19 cellular contexts compared by ENCODE assay signal in genomic region chr10:98351831-98352402, GRCh38.
DNase-seq lines count a peak whose midpoint lies in the region; FAIRE-seq and TF ChIP-seq lines count a peak whose summit lies in the region.
"Had no signal": no experiment of that assay in that cellular context is flagged by ENCODE, and none has a peak within 500 bp of the region (broad histone marks: within the 10 kb centered on the region; RNA-seq: fewer than 3 reads in every experiment).

No MANE protein-coding gene starts in this region.

- no peak for FAIRE-seq in frontal cortex (lab: Jason Lieb, UNC)
- FAIRE-seq: H1, K562 had no signal

- peak; percentile 32 to 58 for DNase-seq in cardiac muscle cell (ENCODE audit: low read depth in 1 of 2, low spot score in 1 of 2)
- no peak for DNase-seq in left ventricle myocardium inferior
- DNase-seq in fibroblast of villous mesenchyme (ENCODE audit: low read depth) = peak; percentile 56
- no peak for DNase-seq in osteoblast (ENCODE audit: insufficient read length, low spot score, missing footprints)
- no peak for DNase-seq in GM19238 (ENCODE audit: insufficient read length, low spot score)
- DNase-seq in frontal cortex (ENCODE audit: low spot score in 2 of 2) = no peak
- DNase-seq: CD4-positive, alpha-beta memory T cell; NCI-H1105; NCI-H1694 treated with DMSO at 0.1 percent for 48 hours; NCI-H2107; NCI-H2227 treated with DMSO at 0.1 percent for 48 hours; NCI-H524; NCI-H82; OCI-M1; SHP77 treated with DMSO at 0.1 percent for 48 hours had no signal

- no peaks in the 10 kb centered on the region for H3K79me2 ChIP-seq in osteoblast (ENCODE audit: insufficient read depth, low read length)

- H3K4me3 ChIP-seq in cardiac muscle cell (no peak overlapping the region), left ventricle myocardium inferior (no peak overlapping the region), fibroblast of villous mesenchyme (ENCODE audit: low read depth, low read length) (no peak overlapping the region), mesodermal cell (ENCODE audit: extremely low read depth, insufficient read depth, low read length, poor library complexity, severe bottlenecking) (no peak overlapping the region), osteoblast (ENCODE audit: insufficient read depth, low read length) (no peak overlapping the region)
- H3K4me3 ChIP-seq: BLaER1, K562 had no signal

- H3K27me3 ChIP-seq in cardiac muscle cell (no peaks in the 10 kb centered on the region), left ventricle myocardium inferior (ENCODE audit: low read depth) (peaks cover 40% of the 10 kb centered on the region), osteoblast (ENCODE audit: insufficient read depth, low read length) (no peaks in the 10 kb centered on the region)
- H3K27me3 ChIP-seq: BLaER1 had no signal

- H3K36me3 ChIP-seq in cardiac muscle cell (no peaks in the 10 kb centered on the region), left ventricle myocardium inferior (no peaks in the 10 kb centered on the region), mesodermal cell (ENCODE audit: control insufficient read depth, insufficient read depth, low read length) (no peaks in the 10 kb centered on the region), osteoblast (ENCODE audit: insufficient read depth, low read length) (no peaks in the 10 kb centered on the region)

- H3K9me3 ChIP-seq in cardiac muscle cell (ENCODE audit: low read depth) = no peaks in the 10 kb centered on the region
- peaks cover 14% of the 10 kb centered on the region for H3K9me3 ChIP-seq in left ventricle myocardium inferior (replicated peaks)
- peaks cover 7% of the 10 kb centered on the region for H3K9me3 ChIP-seq in mesodermal cell (ENCODE audit: control insufficient read depth, low read length)
- no peaks in the 10 kb centered on the region for H3K9me3 ChIP-seq in osteoblast (ENCODE audit: low read depth, low read length)

- H3K4me2 ChIP-seq in osteoblast (ENCODE audit: insufficient read depth, low read length) = no peak overlapping the region
- H3K4me2 ChIP-seq: BLaER1 had no signal

- no peaks in the 10 kb centered on the region for H4K20me1 ChIP-seq in osteoblast (ENCODE audit: insufficient read depth, low read length)
- H4K20me1 ChIP-seq: BLaER1 had no signal

- 79 to 85% methylated on average over 8 to 11 of the region's 11 CpGs for WGBS in mesodermal cell (ENCODE audit: insufficient coverage in 2 of 2), 2 experiments

- intact Hi-C loops in left ventricle myocardium inferior (cut with micrococcal nuclease) = no loop called here

- peaks cover 27% of the 10 kb centered on the region for H3K4me1 ChIP-seq in cardiac muscle cell (ENCODE audit: low read depth)
- H3K4me1 ChIP-seq in left ventricle myocardium inferior = peaks cover 12% of the 10 kb centered on the region
- peaks cover 13% of the 10 kb centered on the region for H3K4me1 ChIP-seq in mesodermal cell (ENCODE audit: control insufficient read depth, insufficient read depth, low read length, poor library complexity, severe bottlenecking)
- peaks cover 24% of the 10 kb centered on the region for H3K4me1 ChIP-seq in osteoblast (ENCODE audit: insufficient read depth, low read length)

- H2AFZ ChIP-seq in osteoblast (ENCODE audit: low read length) = no peak overlapping the region

- no peak for TF ChIP-seq CTCF in cardiac muscle cell (IDR thresholded peaks at IDR 0.05; ENCODE audit: low read depth, low read length)
- TF ChIP-seq CTCF in left ventricle myocardium inferior (IDR thresholded peaks at IDR 0.05; ENCODE audit: borderline replicate concordance) = no peak
- TF ChIP-seq CTCF in fibroblast of villous mesenchyme (IDR thresholded peaks at IDR 0.05; ENCODE audit: insufficient read depth, low read depth, low read length) = no peak
- no peak for TF ChIP-seq CTCF in osteoblast (IDR thresholded peaks at IDR 0.05; ENCODE audit: extremely low read depth, low read depth, low read length)

- H3K27ac ChIP-seq in cardiac muscle cell = peak overlapping the region; percentile 81
- no peak overlapping the region for H3K27ac ChIP-seq in left ventricle myocardium inferior (replicated peaks)
- H3K27ac ChIP-seq in mesodermal cell (ENCODE audit: low read depth, low read length, severe bottlenecking) = peak overlapping the region; percentile 87
- no peak overlapping the region for H3K27ac ChIP-seq in osteoblast (ENCODE audit: low read depth, low read length)
- H3K27ac ChIP-seq: BLaER1 had no signal

Comparison
In these comparisons a context has a peak if more than half of its experiments do, and no peak if none do; other contexts are left out.
1. DNase-seq: peak in cardiac muscle cell (2 of 2) and fibroblast of villous mesenchyme (single experiment); none in left ventricle myocardium inferior (single experiment), osteoblast (single experiment), GM19238 (single experiment) and frontal cortex (0 of 2).
2. H3K27ac ChIP-seq: peak in cardiac muscle cell (single experiment) and mesodermal cell (single experiment); none in left ventricle myocardium inferior (single experiment) and osteoblast (single experiment).